12 cellular contexts compared by ENCODE assay signal in the genomic region with DNA sequence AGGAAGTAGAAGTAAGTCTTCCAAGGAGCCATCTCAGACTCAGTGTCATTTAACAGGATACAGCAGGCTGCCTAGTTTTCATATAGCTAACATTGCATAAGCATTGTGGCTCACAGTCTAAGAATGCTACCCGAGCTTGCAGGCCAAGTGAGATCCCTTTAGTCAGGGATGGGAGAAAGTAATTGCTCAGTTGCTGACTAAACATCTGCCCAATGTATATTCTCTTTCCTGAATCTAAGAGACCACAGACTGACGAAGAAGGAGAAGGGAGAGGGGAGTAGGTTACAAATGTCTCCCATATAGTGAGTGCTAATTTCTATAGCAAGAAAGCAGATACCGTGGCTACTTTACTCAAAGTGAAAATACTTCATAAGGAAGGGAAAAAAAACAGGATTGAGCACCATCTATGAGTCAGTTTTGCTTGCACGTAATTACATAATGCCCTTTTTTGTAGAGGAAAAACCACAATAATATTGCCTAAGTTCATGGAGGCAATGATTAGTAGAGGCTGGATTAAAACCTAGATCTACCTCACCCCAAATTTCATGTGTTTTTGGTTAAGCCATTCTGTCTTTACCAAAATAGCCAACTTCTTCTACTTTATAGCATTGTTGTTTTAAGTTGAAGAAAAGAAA.
A peak's percentile ranks its signal among the peaks of the same experiment; 100 is the strongest.
DNase-seq lines count a peak whose midpoint lies in the region; ATAC-seq and TF ChIP-seq lines count a peak whose summit lies in the region.
"Had no signal": no experiment of that assay in that cellular context is flagged by ENCODE, and none has a peak within 500 bp of the region (broad histone marks: within the 10 kb centered on the region; RNA-seq: fewer than 3 reads in every experiment).

No MANE protein-coding gene starts in this region.

- H3K4me3 Mint-ChIP-seq in activated CD8-positive, alpha-beta memory T cell treated with anti-CD3 and anti-CD28 coated beads, Interleukin-2, amount 10 ng/mL, durations not matched to agents 7 days and 5 days, result no peak overlapping the region
- H3K4me3 Mint-ChIP-seq in stimulated activated naive B cell treated with anti-CD40 and anti-IgM and Interleukin-4, amounts not matched to agents 10 μg/mL and 1 μg/mL and 100 μg/mL, for 72 hours, result no peak overlapping the region

- no peak for TF ChIP-seq CTCF in RWPE2 (IDR thresholded peaks at IDR 0.05; ENCODE audit: poor library complexity, severe bottlenecking)
- TF ChIP-seq CTCF in fibroblast of pulmonary artery (IDR thresholded peaks at IDR 0.05; ENCODE audit: low read length, missing control alignments), result no peak

- H3K4me3 ChIP-seq in RWPE2 (ENCODE audit: severe bottlenecking) (peak overlapping the region; percentile 6), fibroblast of pulmonary artery (replicated peaks; ENCODE audit: low read depth, low read length) (peak overlapping the region; percentile 28)
- H3K4me3 ChIP-seq: BLaER1 treated with 17β-estradiol and CSF1 and Interleukin-3, amounts not matched to agents 10 nM and 100 nM; right atrium auricular region had no signal

- peaks cover 15% of the 10 kb centered on the region for H3K4me1 Mint-ChIP-seq in activated CD8-positive, alpha-beta memory T cell treated with anti-CD3 and anti-CD28 coated beads, Interleukin-2, amount 10 ng/mL, durations not matched to agents 7 days and 5 days
- H3K4me1 Mint-ChIP-seq in stimulated activated naive B cell treated with anti-CD40 and anti-IgM and Interleukin-4, amounts not matched to agents 10 μg/mL and 1 μg/mL and 100 μg/mL, for 72 hours, result peaks cover 18 to 32% of the 10 kb centered on the region in 2 donors

- no peaks in the 10 kb centered on the region for H3K27me3 ChIP-seq in RWPE2 (ENCODE audit: insufficient read depth, poor library complexity, severe bottlenecking)
- H3K27me3 ChIP-seq: BLaER1 treated with 17β-estradiol and CSF1 and Interleukin-3, amounts not matched to agents 10 nM and 100 nM; right atrium auricular region had no signal

- peak; percentile 47 for ATAC-seq in activated CD8-positive, alpha-beta memory T cell treated with anti-CD3 and anti-CD28 coated beads, Interleukin-2, amount 10 ng/mL, durations not matched to agents 7 days and 5 days
- peak; percentile 99 for ATAC-seq in RWPE2 (ENCODE audit: low read depth)
- peak; percentile 36 to 57 for ATAC-seq in stimulated activated naive B cell treated with anti-CD40 and anti-IgM and Interleukin-4, amounts not matched to agents 10 μg/mL and 1 μg/mL and 100 μg/mL, for 72 hours (replicated peaks)
- ATAC-seq in GM21723 (IDR thresholded peaks at IDR 0.05; ENCODE audit: unreplicated experiment), result no peak
- no peak for ATAC-seq in HG02678 (IDR thresholded peaks at IDR 0.05; ENCODE audit: unreplicated experiment)

- no peaks in the 10 kb centered on the region for H3K36me3 ChIP-seq in RWPE2 (ENCODE audit: low read depth)
- H3K36me3 ChIP-seq: BLaER1 treated with 17β-estradiol and CSF1 and Interleukin-3, amounts not matched to agents 10 nM and 100 nM; right atrium auricular region had no signal

- H3K27ac ChIP-seq in RWPE2 (ENCODE audit: poor library complexity, severe bottlenecking), result peak overlapping the region; percentile 84
- H3K27ac ChIP-seq in substantia nigra (ENCODE audit: low read depth, low read length, poor library complexity, severe bottlenecking), result no peak overlapping the region

- CTCF ChIA-PET in activated CD8-positive, alpha-beta memory T cell treated with anti-CD3 and anti-CD28 coated beads, Interleukin-2, amount 10 ng/mL, durations not matched to agents 7 days and 5 days (lab: Charles Lee), result no interaction called here

- H3K4me1 ChIP-seq in RWPE2 (ENCODE audit: insufficient read depth, poor library complexity, severe bottlenecking), result peaks cover 27% of the 10 kb centered on the region

- no peaks in the 10 kb centered on the region for H3K27me3 Mint-ChIP-seq in activated CD8-positive, alpha-beta memory T cell treated with anti-CD3 and anti-CD28 coated beads, Interleukin-2, amount 10 ng/mL, durations not matched to agents 7 days and 5 days
- no peaks in the 10 kb centered on the region for H3K27me3 Mint-ChIP-seq in stimulated activated naive B cell treated with anti-CD40 and anti-IgM and Interleukin-4, amounts not matched to agents 10 μg/mL and 1 μg/mL and 100 μg/mL, for 72 hours

- no peaks in the 10 kb centered on the region for H3K9me3 Mint-ChIP-seq in activated CD8-positive, alpha-beta memory T cell treated with anti-CD3 and anti-CD28 coated beads, Interleukin-2, amount 10 ng/mL, durations not matched to agents 7 days and 5 days (ENCODE audit: low read depth)
- H3K9me3 Mint-ChIP-seq in stimulated activated naive B cell treated with anti-CD40 and anti-IgM and Interleukin-4, amounts not matched to agents 10 μg/mL and 1 μg/mL and 100 μg/mL, for 72 hours, result peaks cover 0 to 2% of the 10 kb centered on the region in 2 donors

- no peaks in the 10 kb centered on the region for H3K9me3 ChIP-seq in RWPE2 (ENCODE audit: severe bottlenecking)
- H3K9me3 ChIP-seq: BLaER1 treated with 17β-estradiol and CSF1 and Interleukin-3, amounts not matched to agents 10 nM and 100 nM; right atrium auricular region had no signal

- H3K36me3 Mint-ChIP-seq in activated CD8-positive, alpha-beta memory T cell treated with anti-CD3 and anti-CD28 coated beads, Interleukin-2, amount 10 ng/mL, durations not matched to agents 7 days and 5 days, result peaks cover 2% of the 10 kb centered on the region
- no peaks in the 10 kb centered on the region for H3K36me3 Mint-ChIP-seq in stimulated activated naive B cell treated with anti-CD40 and anti-IgM and Interleukin-4, amounts not matched to agents 10 μg/mL and 1 μg/mL and 100 μg/mL, for 72 hours

- peak overlapping the region; percentile 32 for H3K27ac Mint-ChIP-seq in activated CD8-positive, alpha-beta memory T cell treated with anti-CD3 and anti-CD28 coated beads, Interleukin-2, amount 10 ng/mL, durations not matched to agents 7 days and 5 days
- H3K27ac Mint-ChIP-seq in stimulated activated naive B cell treated with anti-CD40 and anti-IgM and Interleukin-4, amounts not matched to agents 10 μg/mL and 1 μg/mL and 100 μg/mL, for 72 hours, result no peak overlapping the region

- no peak for DNase-seq in activated CD8-positive, alpha-beta memory T cell treated with anti-CD3 and anti-CD28 coated beads, Interleukin-2, amount 10 ng/mL, durations not matched to agents 7 days and 5 days
- DNase-seq in activated CD8-positive, alpha-beta memory T cell treated with anti-CD3 and anti-CD28 coated beads for 24 hours, result no peak
- DNase-seq in RWPE2 (ENCODE audit: low spot score), result peak; percentile 61
- peak; percentile 97 for DNase-seq in fibroblast of pulmonary artery (ENCODE audit: low read depth)
- no peak for DNase-seq in stimulated activated naive B cell treated with anti-CD40 and anti-IgM and Interleukin-4, amounts not matched to agents 10 μg/mL and 1 μg/mL and 100 μg/mL, for 72 hours
- DNase-seq in substantia nigra (lab: John Stamatoyannopoulos, UW), result no peak
- DNase-seq: anterior cingulate cortex, NCI-H1417 had no signal

Comparison
In these comparisons a context has a peak if more than half of its experiments do, and no peak if none do; other contexts are left out.
1. ATAC-seq: peak in activated CD8-positive, alpha-beta memory T cell treated with anti-CD3 and anti-CD28 coated beads, Interleukin-2, amount 10 ng/mL, durations not matched to agents 7 days and 5 days (single experiment), RWPE2 (single experiment) and stimulated activated naive B cell treated with anti-CD40 and anti-IgM and Interleukin-4, amounts not matched to agents 10 μg/mL and 1 μg/mL and 100 μg/mL, for 72 hours (2 of 2); none in GM21723 (single experiment) and HG02678 (single experiment).
2. DNase-seq: peak in RWPE2 (single experiment) and fibroblast of pulmonary artery (single experiment); none in activated CD8-positive, alpha-beta memory T cell treated with anti-CD3 and anti-CD28 coated beads, Interleukin-2, amount 10 ng/mL, durations not matched to agents 7 days and 5 days (single experiment), activated CD8-positive, alpha-beta memory T cell treated with anti-CD3 and anti-CD28 coated beads for 24 hours (single experiment), stimulated activated naive B cell treated with anti-CD40 and anti-IgM and Interleukin-4, amounts not matched to agents 10 μg/mL and 1 μg/mL and 100 μg/mL, for 72 hours (single experiment) and substantia nigra (0 of 49).